Comparison of ENCODE assay signal across 8 cellular contexts in the genomic region with DNA sequence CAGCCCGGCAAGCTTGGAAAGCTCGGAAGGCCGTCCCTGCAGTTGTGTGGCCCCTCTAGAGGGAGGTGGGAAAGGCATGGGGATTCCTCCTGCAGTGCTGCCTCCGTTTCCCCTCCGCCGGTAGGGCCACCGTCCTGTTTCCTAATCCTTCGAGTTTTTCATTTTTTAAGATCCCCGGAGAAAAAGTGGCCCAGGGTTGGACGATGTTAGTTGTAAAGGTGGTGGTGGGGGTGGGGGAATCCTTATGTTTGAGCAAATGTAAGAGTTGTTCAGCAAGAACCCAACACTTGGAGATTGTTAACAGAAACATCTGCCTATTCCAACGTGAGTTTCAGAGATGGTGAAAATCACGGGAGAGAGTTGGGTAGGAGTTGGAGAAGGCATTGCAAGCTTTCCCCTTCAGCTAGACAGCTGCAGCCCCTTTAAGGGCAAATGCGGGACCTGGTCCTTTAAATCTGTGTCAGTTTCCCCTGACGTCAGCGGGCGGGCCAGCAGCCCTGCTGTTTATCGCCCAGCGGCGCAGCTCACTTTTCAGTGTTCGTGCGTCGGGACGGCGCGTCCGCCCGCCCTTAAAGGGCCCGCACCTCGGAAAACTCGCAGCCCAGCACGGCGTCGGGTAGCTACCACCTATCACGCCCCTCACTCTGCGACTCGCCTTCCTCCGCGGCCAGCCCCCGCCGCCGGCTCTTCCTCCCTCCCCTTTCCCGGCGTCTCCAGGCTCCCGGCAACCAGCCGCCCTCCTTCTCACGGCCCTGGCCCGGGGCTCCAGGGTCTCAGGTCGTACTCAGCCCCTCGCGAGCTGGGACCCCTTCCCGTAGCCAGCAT. TPM values are rescaled to one million over a fixed set of nuclear protein-coding genes. Genes with fewer than 3 reads are reported as not detected.
DNase-seq lines count a peak whose midpoint lies in the region; ATAC-seq, FAIRE-seq and TF ChIP-seq lines count a peak whose summit lies in the region.

A gene (plus strand): TSS at position 534 of the 825 bp plus-strand sequence. CDS start 521 bp downstream, outside the sequence.

- peak; percentile 78 for TF ChIP-seq POLR2A in endothelial cell of umbilical vein (IDR thresholded peaks at IDR 0.05; ENCODE audit: low read depth, low read length)

- peaks cover 30% of the 10 kb centered on the region for H3K4me1 ChIP-seq in OCI-LY7 (ENCODE audit: insufficient read depth, low read length, poor library complexity, severe bottlenecking)
- H3K4me1 ChIP-seq in endothelial cell of umbilical vein (ENCODE audit: control insufficient read depth, extremely low read depth, insufficient read depth, low read length): peaks cover 19% of the 10 kb centered on the region

- H3K36me3 ChIP-seq in OCI-LY7 (ENCODE audit: insufficient read depth, low read length) (peaks cover 9% of the 10 kb centered on the region; the same call in 1 of the 2 replicates), endothelial cell of umbilical vein (ENCODE audit: control insufficient read depth in 2 of 2, extremely low read depth in 1 of 2, insufficient read depth in 2 of 2, low read length in 2 of 2) (peaks cover 0 to 5% of the 10 kb centered on the region in 2 experiments)

- H3K4me2 ChIP-seq in OCI-LY7 (ENCODE audit: low read length) (peak within 1 kb of the TSS; percentile 86), endothelial cell of umbilical vein (ENCODE audit: insufficient read depth, low read length) (peak within 1 kb of the TSS; percentile 80)

- H3K79me2 ChIP-seq in OCI-LY7 (ENCODE audit: insufficient read depth, low read depth, low read length) (peaks cover 3% of the 10 kb centered on the region; the same call in 1 of the 2 replicates), endothelial cell of umbilical vein (ENCODE audit: control insufficient read depth, insufficient read depth, low read length) (no peaks in the 10 kb centered on the region)

- intact Hi-C loops in OCI-LY7 (cut with micrococcal nuclease; ENCODE audit: unreplicated experiment): loop anchor here (1.0 to 2.0 kb wide), 3 partner anchors 34 to 406 kb away; a partner anchor contains a TSS
- intact Hi-C loops in endothelial cell of umbilical vein (cut with micrococcal nuclease): loop anchor here (1.0 to 5.0 kb wide), 3 partner anchors 20 to 139 kb away; a partner anchor contains a TSS

- H3K4me3 ChIP-seq in OCI-LY7 (ENCODE audit: low read depth, low read length, poor library complexity, severe bottlenecking) (peak within 1 kb of the TSS; percentile 88), endothelial cell of umbilical vein (replicated peaks in 1 of 3; ENCODE audit: insufficient read depth in 1 of 3, low read depth in 1 of 3, low read length in 3 of 3) (peak within 1 kb of the TSS; percentile 32 to 70 (median 60))

- no peak for TF ChIP-seq CTCF in OCI-LY7 (conservative IDR thresholded peaks at IDR 0.05; ENCODE audit: low read length)
- TF ChIP-seq CTCF in endothelial cell of umbilical vein (IDR thresholded peaks at IDR 0.05; ENCODE audit: extremely low read depth in 1 of 2, insufficient read depth in 1 of 2, low read depth in 1 of 2, low read length in 2 of 2): no peak

- H4K20me1 ChIP-seq in OCI-LY7 (ENCODE audit: insufficient read depth, low read length): no peaks in the 10 kb centered on the region
- H4K20me1 ChIP-seq in endothelial cell of umbilical vein (replicated peaks; ENCODE audit: control insufficient read depth, extremely low read depth, insufficient read depth, low read length): no peaks in the 10 kb centered on the region

- H3K9ac ChIP-seq in endothelial cell of umbilical vein (replicated peaks; ENCODE audit: extremely low read depth, insufficient read depth, low read length): peak within 1 kb of the TSS; percentile 67

- peak; percentile 96 for ATAC-seq in GM21515 (IDR thresholded peaks at IDR 0.05; ENCODE audit: unreplicated experiment)

- POLR2A ChIA-PET in OCI-LY7 (lab: Charles Lee) (interaction anchor here (0.6 to 5.2 kb wide), 10 partner anchors 9 to 253 kb away, joined by 3 to 30 read pairs (median 6); a partner anchor contains a TSS), endothelial cell of umbilical vein (lab: Charles Lee) (interaction anchor here (1.0 to 1.5 kb wide), 3 partner anchors 11 to 53 kb away, joined by 3 to 4 read pairs (median 4); a partner anchor contains a TSS)

- no peaks in the 10 kb centered on the region for H3K9me1 ChIP-seq in endothelial cell of umbilical vein (replicated peaks; ENCODE audit: control insufficient read depth, extremely low read depth, insufficient read depth, low read length)

- H3K27ac ChIP-seq in OCI-LY7 (ENCODE audit: low read depth, low read length, poor library complexity, severe bottlenecking) (peak within 1 kb of the TSS; percentile 52), endothelial cell of umbilical vein (ENCODE audit: insufficient read depth, low read depth, low read length) (peak within 1 kb of the TSS; percentile 45)

- FAIRE-seq in endothelial cell of umbilical vein (lab: Jason Lieb, UNC): peak; percentile 98

- H3K27me3 ChIP-seq in endothelial cell of umbilical vein (ENCODE audit: control insufficient read depth in 2 of 2, insufficient read depth in 2 of 2, low read length in 2 of 2): no peaks in the 10 kb centered on the region

- peak within 1 kb of the TSS; percentile 83; the same call in 1 of the 2 replicates for H2AFZ ChIP-seq in OCI-LY7 (ENCODE audit: low read length)
- H2AFZ ChIP-seq in endothelial cell of umbilical vein (ENCODE audit: low read depth, low read length): peak within 1 kb of the TSS; percentile 69

- peak; percentile 93 for DNase-seq in D341Med (ENCODE audit: low spot score)
- peak; percentile 80 for DNase-seq in HuH-7.5 (ENCODE audit: low spot score)
- DNase-seq in OCI-LY7 (ENCODE audit: low spot score): peak; percentile 96
- DNase-seq in activated T-cell treated with anti-CD3 and anti-CD28 coated beads for 1 hour (ENCODE audit: low read depth): peak; percentile 79
- DNase-seq in endothelial cell of umbilical vein (ENCODE audit: low read depth, low spot score): peak; percentile 98
- peak; percentile 95 for DNase-seq in midbrain (lab: John Stamatoyannopoulos, UW)
- DNase-seq in stimulated activated CD8-positive, alpha-beta memory T cell treated with anti-CD3 and anti-CD28 coated beads, Interleukin-2, amount 100 ng/mL, for 1 hour (ENCODE audit: low read depth in 2 of 2): peak; percentile 72 to 81

- H3K9me2 ChIP-seq in OCI-LY7 (ENCODE audit: insufficient read depth, low read length): no peaks in the 10 kb centered on the region

- BruUV-seq in OCI-LY7 (replicated peaks; lab: Mats Ljungman, UMichigan) (no TSS peak), endothelial cell of umbilical vein (replicated peaks; lab: Mats Ljungman, UMichigan) (no TSS peak)

- dilution Hi-C loops in endothelial cell of umbilical vein (cut with MboI; ENCODE audit: extremely low pct_ligation_motif_present, low sequenced_read_pairs): no loop called here

- CTCF ChIA-PET in OCI-LY7 (lab: Charles Lee; ENCODE audit: unreplicated experiment): interaction anchor here (0.6 to 1.9 kb wide), 4 partner anchors 34 to 163 kb away, joined by 3 to 8 read pairs (median 3); a partner anchor contains a TSS
- CTCF ChIA-PET in endothelial cell of umbilical vein (lab: Charles Lee): interaction anchor here (0.5 to 5.8 kb wide), 10 partner anchors 9 to 387 kb away, joined by 3 to 90 read pairs (median 4); a partner anchor contains a TSS

- H3K9me3 ChIP-seq in OCI-LY7 (ENCODE audit: low read length) (no peaks in the 10 kb centered on the region), endothelial cell of umbilical vein (replicated peaks; ENCODE audit: control insufficient read depth, insufficient read depth, low read length) (no peaks in the 10 kb centered on the region)

TF ChIP-seq in endothelial cell of umbilical vein, 7 proteins besides CTCF, POLR2A, EP300 and RAD21:
- TF ChIP-seq MYC (IDR thresholded peaks at IDR 0.05; ENCODE audit: low read depth, low read length): no peak
- peak; percentile 79 for TF ChIP-seq POLR2AphosphoS5 (IDR thresholded peaks at IDR 0.05; ENCODE audit: insufficient read depth, low read depth, low read length)

RNA-seq across cellular contexts. Expression of the gene that starts here (rescaled TPM):
- total RNA-seq in OCI-LY7 (2014; rRNA removed; shearing (Covaris generic)): 18.3 and 18.6 TPM in 2 replicates
- total RNA-seq in OCI-LY7 (2022) (30.6 and 37.7 TPM in 2 replicates), endothelial cell of umbilical vein (26.0 and 28.7 TPM in 2 replicates)
- polyA plus RNA-seq in endothelial cell of umbilical vein: 34.5 and 37.5 TPM in 2 replicates
- 24.3 and 24.5 TPM in 2 replicates for polyA plus RNA-seq in endothelial cell of umbilical vein (2011; cell fraction: cytosol; rRNA removed)
- 72.1 and 94.6 TPM in 2 replicates for polyA plus RNA-seq in endothelial cell of umbilical vein (2011; cell fraction: nucleus; rRNA removed)
- polyA plus RNA-seq in endothelial cell of umbilical vein (2012): 22.7 and 30.0 TPM in 2 replicates
- 45.0 and 75.7 TPM in 2 replicates for polyA minus RNA-seq in endothelial cell of umbilical vein
- 8.9 TPM for polyA minus RNA-seq in endothelial cell of umbilical vein (2011; cell fraction: cytosol; rRNA and poly(A)+ RNA removed)
- polyA minus RNA-seq in endothelial cell of umbilical vein (2011; cell fraction: nucleus; rRNA and poly(A)+ RNA removed): 43.7 and 44.1 TPM in 2 replicates

Comparison
In these comparisons a context has a peak if more than half of its experiments do, and no peak if none do; other contexts are left out.
1. Peak in every context shown above with its lines: DNase-seq, ATAC-seq, H3K4me3 ChIP-seq and H3K27ac ChIP-seq.